Comparison of ENCODE assay signal across 8 cellular contexts in the genomic region with DNA sequence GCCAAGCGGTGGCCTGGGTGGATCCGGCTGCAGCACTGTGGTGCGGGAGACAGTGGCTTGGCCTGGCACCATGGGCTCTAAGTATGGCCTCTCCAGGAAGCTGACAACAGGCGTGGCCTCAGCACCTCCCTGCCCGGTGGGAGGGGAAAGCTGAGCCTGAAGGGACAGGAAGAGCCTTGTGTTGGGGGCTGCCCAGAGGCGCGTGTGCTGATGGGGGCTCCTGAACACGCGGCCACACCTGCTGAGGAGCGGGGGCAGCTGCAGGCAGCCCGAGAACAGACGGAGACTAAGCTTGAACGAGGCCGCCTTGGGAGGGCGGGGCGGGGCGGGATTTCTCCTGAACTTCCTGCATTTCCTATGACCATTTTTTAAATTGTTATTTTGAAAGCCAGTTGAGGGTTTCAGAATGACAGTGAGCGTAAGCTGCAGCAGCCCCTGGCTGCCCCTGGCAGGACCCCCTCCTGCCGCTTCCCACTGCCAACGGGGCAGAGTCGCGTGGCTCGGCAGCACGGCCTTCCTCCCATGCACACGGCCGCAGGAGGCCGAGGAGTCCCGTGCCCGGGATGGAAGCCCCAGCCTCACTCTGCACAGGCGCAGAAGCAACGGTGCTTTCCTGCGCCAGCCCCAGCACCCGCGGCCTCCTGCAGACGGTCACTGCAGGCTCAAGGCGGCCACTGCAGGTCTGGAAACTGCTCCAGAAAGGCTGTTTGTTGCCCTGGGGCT.
DNase-seq lines count a peak whose midpoint lies in the region; ATAC-seq lines count a peak whose summit lies in the region.

No MANE protein-coding gene starts in this region.

- ATAC-seq in GM19351 (IDR thresholded peaks at IDR 0.05; ENCODE audit: unreplicated experiment) (peak; percentile 63), HG03558 (IDR thresholded peaks at IDR 0.05; ENCODE audit: extremely low read depth, unreplicated experiment) (peak; percentile 68)
- peak; percentile 73 for ATAC-seq in central memory CD8-positive, alpha-beta T cell (replicated peaks; ENCODE audit: extremely low read depth, poor library complexity, severe bottlenecking)

- peak overlapping the region; percentile 78 for H3K4me3 Mint-ChIP-seq in central memory CD8-positive, alpha-beta T cell

- no peak overlapping the region for H3K9ac ChIP-seq in rectal smooth muscle tissue (ENCODE audit: low read length)

- peak overlapping the region; percentile 23 for H3K4me3 ChIP-seq in rectal smooth muscle tissue (ENCODE audit: low read length)

- no peak overlapping the region for H3K27ac ChIP-seq in rectal smooth muscle tissue (ENCODE audit: low read depth, low read length)

- H3K4me1 ChIP-seq in rectal smooth muscle tissue (ENCODE audit: control insufficient read depth, insufficient read depth, low read length), result no peaks in the 10 kb centered on the region

- H3K4me1 Mint-ChIP-seq in central memory CD8-positive, alpha-beta T cell, result peaks cover 21% of the 10 kb centered on the region

- H3K27me3 ChIP-seq in rectal smooth muscle tissue (ENCODE audit: control insufficient read depth, insufficient read depth, low read length), result no peaks in the 10 kb centered on the region

- no peaks in the 10 kb centered on the region for H3K27me3 Mint-ChIP-seq in central memory CD8-positive, alpha-beta T cell

- H3K9me3 Mint-ChIP-seq in central memory CD8-positive, alpha-beta T cell, result no peaks in the 10 kb centered on the region

- in situ Hi-C loops in ACHN (cut with HindIII; ENCODE audit: low pct_ligation_motif_present, low pct_unique_long_range_greater_than_20kb, low sequenced_read_pairs), result loop anchor here (10.0 kb wide), 1 partner anchor 115 kb away; no protein-coding TSS in a partner anchor

- no peaks in the 10 kb centered on the region for H3K36me3 ChIP-seq in rectal smooth muscle tissue (ENCODE audit: control insufficient read depth, insufficient read depth, low read length)

- no peak for DNase-seq in central memory CD8-positive, alpha-beta T cell (ENCODE audit: low spot score in 2 of 2)
- DNase-seq in head of caudate nucleus (no peak), NCI-H1694 (lab: John Stamatoyannopoulos, UW) (no peak), ACHN (no peak), AG08396 (ENCODE audit: low spot score) (no peak)

- no peaks in the 10 kb centered on the region for H3K36me3 Mint-ChIP-seq in central memory CD8-positive, alpha-beta T cell (ENCODE audit: insufficient read depth)

- intact Hi-C loops in head of caudate nucleus (cut with DNase I), result no loop called here

- peak overlapping the region; percentile 86 for H3K27ac Mint-ChIP-seq in central memory CD8-positive, alpha-beta T cell (ENCODE audit: low read depth)
